1 cellular context compared by ENCODE assay signal in genomic region chr17:37493249-37494027, GRCh38.
TF ChIP-seq lines count a peak whose summit lies in the region.

No MANE protein-coding gene starts in this region.

TF ChIP-seq in HepG2, 621 proteins besides CTCF, POLR2A, EP300 and RAD21:
- TF ChIP-seq ZNF460 (CRISPR knock-in tag; IDR thresholded peaks at IDR 0.05; ENCODE audit: borderline replicate concordance), result peak; percentile 60
- no peak for TF ChIP-seq MAF1 (CRISPR knock-in tag; IDR thresholded peaks at IDR 0.05; ENCODE audit: borderline replicate concordance)
